19 cellular contexts compared by ENCODE assay signal in genomic region chr12:20604408-20604807, GRCh38.
"Had no signal": no experiment of that assay in that cellular context is flagged by ENCODE, and none has a peak within 500 bp of the region (broad histone marks: within the 10 kb centered on the region; RNA-seq: fewer than 3 reads in every experiment).

No MANE protein-coding gene starts in this region.

- H3K27me3 ChIP-seq: gastrocnemius medialis, heart right ventricle, neural progenitor cell, spleen had no signal

- H3K4me3 ChIP-seq: gastrocnemius medialis, heart right ventricle, lung, mucosa of descending colon, neural progenitor cell, psoas muscle, skin epidermis, spleen had no signal

- DNase-seq: cerebellar nuclear complex; cortex of kidney; foreskin fibroblast; gastrocnemius medialis; heart right ventricle; hippocampal formation; islet precursor cell; kidney glomerular epithelial cell; mucosa of descending colon; naive thymus-derived CD4-positive, alpha-beta T cell; psoas muscle; right cardiac atrium; spleen; stimulated activated CD4-positive, alpha-beta T cell treated with anti-CD3 and anti-CD28 coated beads, Interleukin-4, amount 100 ng/mL, for 4 hours; trophoblast cell had no signal

- H3K27ac ChIP-seq: gastrocnemius medialis, neural progenitor cell, spleen had no signal

- ATAC-seq: gastrocnemius medialis; heart right ventricle; mucosa of descending colon; naive thymus-derived CD4-positive, alpha-beta T cell; psoas muscle; right cardiac atrium; stimulated activated memory B cell treated with anti-CD40 and anti-IgM and Interleukin-4, amounts not matched to agents 10 μg/mL and 1 μg/mL and 100 μg/mL, for 72 hours had no signal

- H3K36me3 ChIP-seq: gastrocnemius medialis, heart right ventricle, neural progenitor cell, spleen had no signal

- H3K9me3 ChIP-seq: gastrocnemius medialis, heart right ventricle, mucosa of descending colon, psoas muscle, spleen had no signal

- H3K4me1 ChIP-seq: gastrocnemius medialis, neural progenitor cell, psoas muscle, spleen had no signal
